17 cellular contexts compared by ENCODE assay signal in the genomic region with DNA sequence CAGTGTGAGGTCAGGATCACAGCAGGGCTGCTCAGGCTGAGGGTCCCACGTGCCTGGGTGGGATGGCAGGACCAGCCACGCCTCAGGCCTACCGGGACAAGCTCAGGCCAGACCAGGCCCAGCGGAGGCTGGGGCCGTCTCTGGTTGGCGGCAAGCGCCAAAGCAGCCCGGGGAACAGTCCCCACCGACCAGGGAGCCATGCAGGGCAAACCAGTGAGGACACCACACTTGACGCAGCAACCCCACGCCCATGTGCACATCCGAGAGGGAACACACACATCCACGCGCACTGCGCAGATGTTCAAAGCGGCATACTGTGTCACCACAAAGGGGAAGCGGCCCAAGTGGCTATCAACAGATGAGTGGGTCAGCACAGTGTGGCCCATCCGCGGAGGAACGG. TPM values are rescaled to one million over a fixed set of nuclear protein-coding genes. Genes with fewer than 3 reads are reported as not detected.
DNase-seq lines count a peak whose midpoint lies in the region; ATAC-seq, FAIRE-seq and TF ChIP-seq lines count a peak whose summit lies in the region.
"Had no signal": no experiment of that assay in that cellular context is flagged by ENCODE, and none has a peak within 500 bp of the region (broad histone marks: within the 10 kb centered on the region; RNA-seq: fewer than 3 reads in every experiment).

No MANE protein-coding gene starts in this region.

- CTCF ChIA-PET in activated naive CD4-positive, alpha-beta T cell treated with anti-CD3 and anti-CD28 coated beads for 36 hours (lab: Charles Lee) = no interaction called here
- CTCF ChIA-PET in K562 (lab: Yijun Ruan, JAX; ENCODE audit: low intra/inter-chr PET ratio) = no interaction called here
- CTCF ChIA-PET in MCF 10A (lab: Yijun Ruan, JAX) = interaction anchor here (1.0 kb wide), 1 partner anchor 29 kb away, joined by 6 read pairs; no protein-coding TSS in a partner anchor

- no peaks in the 10 kb centered on the region for H3K79me2 ChIP-seq in K562 (ENCODE audit: control insufficient read depth, insufficient read depth, low read length)

- 94% methylated on average over 19 of the region's 20 CpGs for WGBS in K562 (ENCODE audit: insufficient coverage, low coverage, missing lambda C conversion rate)

- H3K4me1 ChIP-seq in K562 (replicated peaks in 1 of 2; ENCODE audit: control insufficient read depth in 2 of 2, insufficient read depth in 2 of 2, low read length in 2 of 2) = peaks cover 0 to 16% of the 10 kb centered on the region in 2 experiments; a peak in 1 of 5 replicates

- no peaks in the 10 kb centered on the region for H3K27me3 Mint-ChIP-seq in activated naive CD4-positive, alpha-beta T cell treated with anti-CD3 and anti-CD28 coated beads for 36 hours (ENCODE audit: low read depth)
- H3K27me3 Mint-ChIP-seq in nephron progenitor cell (ENCODE audit: low read depth, poor library complexity) = peaks cover 5% of the 10 kb centered on the region
- H3K27me3 Mint-ChIP-seq in MCF 10A (ENCODE audit: insufficient read depth, unreplicated experiment) = no peaks in the 10 kb centered on the region
- H3K27me3 Mint-ChIP-seq: CD4-positive, CD25-positive, alpha-beta regulatory T cell had no signal

- H4K20me1 ChIP-seq in K562 (replicated peaks; ENCODE audit: control insufficient read depth, insufficient read depth, low read length) = no peaks in the 10 kb centered on the region; the same call in 1 of the 2 replicates

- no peak for DNase-seq in activated naive CD4-positive, alpha-beta T cell treated with anti-CD3 and anti-CD28 coated beads, Interleukin-2, amount 50 U/mL, for 72 hours (ENCODE audit: low spot score in 2 of 2)
- no peak for DNase-seq in activated naive CD4-positive, alpha-beta T cell treated with anti-CD3 and anti-CD28 coated beads for 36 hours
- peak; percentile 75 for DNase-seq in MV-4-11 (lab: John Stamatoyannopoulos, UW)
- DNase-seq in K562 (ENCODE audit: extremely low read depth in 1 of 4, low spot score in 3 of 4) = no peak
- no peak for DNase-seq in nephron progenitor cell
- no peak for DNase-seq in MCF 10A (ENCODE audit: unreplicated experiment)
- DNase-seq in NCI-H1417 treated with DMSO at 0.1 percent for 48 hours (lab: John Stamatoyannopoulos, UW) = no peak
- no peak for DNase-seq in NCI-H1048 (lab: John Stamatoyannopoulos, UW)
- DNase-seq: ACHN; Calu3; CD4-positive, CD25-positive, alpha-beta regulatory T cell; DMS 273 treated with DMSO at 0.1 percent for 48 hours had no signal

- TF ChIP-seq EP300 in K562 (IDR thresholded peaks at IDR 0.05; ENCODE audit: low read length) = no peak

- no peaks in the 10 kb centered on the region for H3K9me3 Mint-ChIP-seq in activated naive CD4-positive, alpha-beta T cell treated with anti-CD3 and anti-CD28 coated beads, Interleukin-2, amount 50 U/mL, for 72 hours
- H3K9me3 Mint-ChIP-seq in activated naive CD4-positive, alpha-beta T cell treated with anti-CD3 and anti-CD28 coated beads for 36 hours = no peaks in the 10 kb centered on the region
- H3K9me3 Mint-ChIP-seq in nephron progenitor cell (no peaks in the 10 kb centered on the region), MCF 10A (ENCODE audit: unreplicated experiment) (no peaks in the 10 kb centered on the region)
- H3K9me3 Mint-ChIP-seq: CD4-positive, CD25-positive, alpha-beta regulatory T cell had no signal

- H3K4me1 Mint-ChIP-seq in activated naive CD4-positive, alpha-beta T cell treated with anti-CD3 and anti-CD28 coated beads for 36 hours (ENCODE audit: low read depth) = no peaks in the 10 kb centered on the region
- H3K4me1 Mint-ChIP-seq in nephron progenitor cell = no peaks in the 10 kb centered on the region
- H3K4me1 Mint-ChIP-seq in MCF 10A (ENCODE audit: insufficient read depth, unreplicated experiment) = peaks cover 7% of the 10 kb centered on the region

- no peak overlapping the region for H3K4me3 Mint-ChIP-seq in activated naive CD4-positive, alpha-beta T cell treated with anti-CD3 and anti-CD28 coated beads for 36 hours
- H3K4me3 Mint-ChIP-seq in nephron progenitor cell (no peak overlapping the region), MCF 10A (ENCODE audit: unreplicated experiment) (no peak overlapping the region)
- H3K4me3 Mint-ChIP-seq: CD4-positive, CD25-positive, alpha-beta regulatory T cell had no signal

- no peak for FAIRE-seq in K562 (lab: Jason Lieb, UNC)
- FAIRE-seq: GM12891 had no signal

- H3K27me3 ChIP-seq in K562 (ENCODE audit: control insufficient read depth in 2 of 2, insufficient read depth in 2 of 2, low read length in 2 of 2) = no peaks in the 10 kb centered on the region
- H3K27me3 ChIP-seq: BLaER1 treated with 17β-estradiol and CSF1 and Interleukin-3, amounts not matched to agents 10 nM and 100 nM had no signal

- no peak overlapping the region; a peak in 1 of 4 replicates for H3K9ac ChIP-seq in K562 (ENCODE audit: insufficient read depth in 1 of 2, low read depth in 2 of 2, low read length in 2 of 2)

- TF ChIP-seq CTCF in K562 (IDR thresholded peaks at IDR 0.05 in 2 of 3, conservative IDR thresholded peaks at IDR 0.05 in 1 of 3; ENCODE audit: insufficient read depth in 2 of 3, low read depth in 1 of 3, low read length in 3 of 3) (no peak), nephron progenitor cell (IDR thresholded peaks at IDR 0.05) (no peak), MCF 10A (IDR thresholded peaks at IDR 0.05; ENCODE audit: unreplicated experiment) (no peak)

- peak overlapping the region; percentile 74 to 87 for H3K27ac Mint-ChIP-seq in activated naive CD4-positive, alpha-beta T cell treated with anti-CD3 and anti-CD28 coated beads, Interleukin-2, amount 50 U/mL, for 72 hours
- H3K27ac Mint-ChIP-seq in activated naive CD4-positive, alpha-beta T cell treated with anti-CD3 and anti-CD28 coated beads for 36 hours = no peak overlapping the region
- H3K27ac Mint-ChIP-seq in nephron progenitor cell (peak overlapping the region; percentile 69), MCF 10A (ENCODE audit: low read depth, unreplicated experiment) (no peak overlapping the region)

- no peak overlapping the region for H3K4me3 ChIP-seq in K562
- H3K4me3 ChIP-seq: BLaER1 treated with 17β-estradiol and CSF1 and Interleukin-3, amounts not matched to agents 10 nM and 100 nM had no signal

- TF ChIP-seq POLR2A in K562 (conservative IDR thresholded peaks at IDR 0.05) = no peak

- BruUV-seq in K562 (replicated peaks; lab: Mats Ljungman, UMichigan) = no TSS peak
- BruUV-seq in MCF 10A (replicated peaks; lab: Mats Ljungman, UMichigan) = no TSS peak

- in situ Hi-C loops in K562 (cut with MboI) = no loop called here

- TF ChIP-seq RAD21 in K562 (CRISPR knock-in tag; conservative IDR thresholded peaks at IDR 0.05 in 1 of 2, IDR thresholded peaks at IDR 0.05 in 1 of 2) = no peak

- no peak overlapping the region for H3K4me2 ChIP-seq in K562 (ENCODE audit: insufficient read depth, low read length)

- POLR2A ChIA-PET in K562 (lab: Yijun Ruan, JAX) (interaction anchor here (1.0 kb wide), 1 partner anchor 15 kb away, joined by 3 read pairs; no protein-coding TSS in a partner anchor), MCF 10A (lab: Yijun Ruan, JAX) (no interaction called here)

- no peaks in the 10 kb centered on the region for H3K9me1 ChIP-seq in K562 (ENCODE audit: control insufficient read depth, insufficient read depth, low read length)

- H3K9me3 ChIP-seq in K562 (replicated peaks; ENCODE audit: control insufficient read depth, insufficient read depth, low read depth, low read length) = no peaks in the 10 kb centered on the region
- H3K9me3 ChIP-seq: BLaER1 treated with 17β-estradiol and CSF1 and Interleukin-3, amounts not matched to agents 10 nM and 100 nM had no signal

- H3K27ac ChIP-seq in K562 (ENCODE audit: extremely low read depth, low read depth, low read length) = no peak overlapping the region
- H3K27ac ChIP-seq: BLaER1 treated with 17β-estradiol and CSF1 and Interleukin-3, amounts not matched to agents 10 nM and 100 nM; HL-60 had no signal

- H2AFZ ChIP-seq in K562 (ENCODE audit: low read depth, low read length) = no peak overlapping the region

- ATAC-seq in activated naive CD4-positive, alpha-beta T cell treated with anti-CD3 and anti-CD28 coated beads, Interleukin-2, amount 50 U/mL, for 72 hours = no peak
- no peak for ATAC-seq in K562
- ATAC-seq: HCT116 had no signal

- peaks cover 95% of the 10 kb centered on the region for H3K36me3 ChIP-seq in K562 (ENCODE audit: control insufficient read depth, insufficient read depth, low read length)

- peaks cover 12 to 13% of the 10 kb centered on the region in 2 donors for H3K36me3 Mint-ChIP-seq in activated naive CD4-positive, alpha-beta T cell treated with anti-CD3 and anti-CD28 coated beads, Interleukin-2, amount 50 U/mL, for 72 hours
- H3K36me3 Mint-ChIP-seq in activated naive CD4-positive, alpha-beta T cell treated with anti-CD3 and anti-CD28 coated beads for 36 hours (ENCODE audit: low read depth) = peaks cover 26% of the 10 kb centered on the region
- peaks cover 40% of the 10 kb centered on the region for H3K36me3 Mint-ChIP-seq in nephron progenitor cell (ENCODE audit: low read depth)
- peaks cover 82% of the 10 kb centered on the region for H3K36me3 Mint-ChIP-seq in MCF 10A (ENCODE audit: insufficient read depth, unreplicated experiment)

- intact Hi-C loops in activated naive CD4-positive, alpha-beta T cell treated with anti-CD3 and anti-CD28 coated beads for 36 hours (cut with micrococcal nuclease) = no loop called here
- intact Hi-C loops in K562 (cut with micrococcal nuclease) = no loop called here
- intact Hi-C loops in MCF 10A (cut with micrococcal nuclease) = no loop called here

RNA-seq across cellular contexts. Expression of a gene that starts 15.2 kb away (rescaled TPM):
- total RNA-seq in activated naive CD4-positive, alpha-beta T cell treated with anti-CD3 and anti-CD28 coated beads, Interleukin-2, amount 50 U/mL, for 72 hours = 100 to 1,000 TPM in 1 of 2 donors, 10 to 100 TPM in 1; 29.7 to 105 TPM
- 10 to 100 TPM; 13.1 to 14.2 TPM for total RNA-seq in activated naive CD4-positive, alpha-beta T cell treated with anti-CD3 and anti-CD28 coated beads for 36 hours
- 6.2 and 19.6 TPM in 2 replicates for total RNA-seq in K562 (2011; cell fraction: chromatin; rRNA removed; ENCODE audit: low replicate concordance)
- total RNA-seq in K562 (2011; cell fraction: nucleolus; rRNA removed) = 14.0 and 17.2 TPM in 2 replicates
- 8.0 and 12.0 TPM in 2 replicates for total RNA-seq in K562 (2011; cell fraction: nucleoplasm; rRNA removed)
- total RNA-seq in K562 (2014; rRNA removed) = 0.94 and 1.2 TPM in 2 replicates
- total RNA-seq in K562 (2014; rRNA removed; fragmentation: Illumina TruSeq; extraction: Trizol) = 0.25 and 0.48 TPM in 2 replicates
- 0.53 and 0.72 TPM in 2 replicates for total RNA-seq in K562 (2015; rRNA removed; fragmentation: Illumina TruSeq; extraction: Trizol)
- total RNA-seq in K562 (2021) = 1.6 TPM in 2 replicates
- polyA plus RNA-seq in K562 (2011; rRNA removed) = 2.6 and 9.3 TPM in 2 replicates
- polyA plus RNA-seq in K562 (2011; cell fraction: cytosol; rRNA removed) = 3.7 and 5.5 TPM in 2 replicates
- 59.2 and 77.4 TPM in 2 replicates for polyA plus RNA-seq in K562 (2011; cell fraction: nucleus; rRNA removed)
- polyA plus RNA-seq in K562 (2012) = 2.1 and 5.9 TPM in 2 replicates
- 0.78 and 1.4 TPM in 2 replicates for polyA plus RNA-seq in K562 (2014; fragmentation: Illumina TruSeq; extraction: Trizol)
- under 1 TPM; 0.07 to 0.13 TPM for polyA plus RNA-seq in K562 (2014; fragmentation: Nextera tagmentation; extraction: Ambion mirVana)
- 1.6 and 3.9 TPM in 2 replicates for polyA plus RNA-seq in K562 (2014; rRNA removed)
- 0.60 and 0.74 TPM in 2 replicates for polyA minus RNA-seq in K562 (2011; rRNA and poly(A)+ RNA removed)
- polyA minus RNA-seq in K562 (2011; cell fraction: cytosol; rRNA and poly(A)+ RNA removed) = not detected in 2 replicates
- 5.4 and 8.3 TPM in 2 replicates for polyA minus RNA-seq in K562 (2011; cell fraction: nucleus; rRNA and poly(A)+ RNA removed)
- total RNA-seq in MCF 10A (2022) = 3.1 and 5.3 TPM in 2 replicates
- total RNA-seq: Daoy had no signal

RNA-seq across cellular contexts. Expression of a gene that starts 15.8 kb away (rescaled TPM):
- 100 to 1,000 TPM in 1 of 2 donors, 10 to 100 TPM in 1; 91.8 to 183 TPM for total RNA-seq in activated naive CD4-positive, alpha-beta T cell treated with anti-CD3 and anti-CD28 coated beads, Interleukin-2, amount 50 U/mL, for 72 hours
- 10 to 100 TPM; 43.7 to 44.1 TPM for total RNA-seq in activated naive CD4-positive, alpha-beta T cell treated with anti-CD3 and anti-CD28 coated beads for 36 hours
- total RNA-seq in K562 (2011; cell fraction: chromatin; rRNA removed; ENCODE audit: low replicate concordance) = 14.5 and 31.8 TPM in 2 replicates
- 13.9 and 14.7 TPM in 2 replicates for total RNA-seq in K562 (2011; cell fraction: nucleolus; rRNA removed)
- total RNA-seq in K562 (2011; cell fraction: nucleoplasm; rRNA removed) = 13.0 and 13.8 TPM in 2 replicates
- total RNA-seq in K562 (2014; rRNA removed) (6.0 TPM in 2 replicates), K562 (2014; rRNA removed; fragmentation: Illumina TruSeq; extraction: Trizol) (2.6 and 2.7 TPM in 2 replicates), K562 (2015; rRNA removed; fragmentation: Illumina TruSeq; extraction: Trizol) (5.4 and 5.8 TPM in 2 replicates), K562 (2021) (20.5 and 24.1 TPM in 2 replicates), MCF 10A (2022) (40.9 and 47.2 TPM in 2 replicates)
- polyA plus RNA-seq in K562 (2011; rRNA removed) (10.9 and 24.8 TPM in 2 replicates), K562 (2014; fragmentation: Illumina TruSeq; extraction: Trizol) (11.9 and 12.0 TPM in 2 replicates), K562 (2014; fragmentation: Nextera tagmentation; extraction: Ambion mirVana) (1 to 10 TPM; 1.1 to 2.2 TPM), K562 (2014; rRNA removed) (8.2 and 10.3 TPM in 2 replicates)
- polyA plus RNA-seq in K562 (2011; cell fraction: cytosol; rRNA removed) = 30.7 and 31.8 TPM in 2 replicates
- polyA plus RNA-seq in K562 (2011; cell fraction: nucleus; rRNA removed) = 10.5 and 12.5 TPM in 2 replicates
- polyA plus RNA-seq in K562 (2012) = 10.9 and 12.9 TPM in 2 replicates
- 10.3 and 10.6 TPM in 2 replicates for polyA minus RNA-seq in K562 (2011; rRNA and poly(A)+ RNA removed)
- 26.8 and 37.9 TPM in 2 replicates for polyA minus RNA-seq in K562 (2011; cell fraction: cytosol; rRNA and poly(A)+ RNA removed)
- 3.9 and 8.2 TPM in 2 replicates for polyA minus RNA-seq in K562 (2011; cell fraction: nucleus; rRNA and poly(A)+ RNA removed)

RNA-seq across cellular contexts. Expression of a gene that starts 39.5 kb away (rescaled TPM):
- 10 to 100 TPM; 83.5 to 91.7 TPM for total RNA-seq in activated naive CD4-positive, alpha-beta T cell treated with anti-CD3 and anti-CD28 coated beads, Interleukin-2, amount 50 U/mL, for 72 hours
- 10 to 100 TPM; 60.5 to 64.2 TPM for total RNA-seq in activated naive CD4-positive, alpha-beta T cell treated with anti-CD3 and anti-CD28 coated beads for 36 hours
- total RNA-seq in K562 (2011; cell fraction: chromatin; rRNA removed; ENCODE audit: low replicate concordance) = 129 and 304 TPM in 2 replicates
- total RNA-seq in K562 (2011; cell fraction: nucleolus; rRNA removed) = 133 and 146 TPM in 2 replicates
- total RNA-seq in K562 (2011; cell fraction: nucleoplasm; rRNA removed) = 118 and 124 TPM in 2 replicates
- total RNA-seq in K562 (2014; rRNA removed) = 52.0 and 68.7 TPM in 2 replicates
- 23.3 and 28.0 TPM in 2 replicates for total RNA-seq in K562 (2014; rRNA removed; fragmentation: Illumina TruSeq; extraction: Trizol)
- total RNA-seq in K562 (2015; rRNA removed; fragmentation: Illumina TruSeq; extraction: Trizol) = 35.9 and 36.9 TPM in 2 replicates
- total RNA-seq in K562 (2021) = 72.3 and 86.1 TPM in 2 replicates
- 34.9 and 55.0 TPM in 2 replicates for polyA plus RNA-seq in K562 (2011; rRNA removed)
- polyA plus RNA-seq in K562 (2011; cell fraction: cytosol; rRNA removed) = 49.2 and 58.1 TPM in 2 replicates
- 226 and 232 TPM in 2 replicates for polyA plus RNA-seq in K562 (2011; cell fraction: nucleus; rRNA removed)
- polyA plus RNA-seq in K562 (2012) = 95.5 and 117 TPM in 2 replicates
- 82.1 and 90.4 TPM in 2 replicates for polyA plus RNA-seq in K562 (2014; fragmentation: Illumina TruSeq; extraction: Trizol)
- polyA plus RNA-seq in K562 (2014; fragmentation: Nextera tagmentation; extraction: Ambion mirVana) = 1 to 10 TPM; 1.2 to 1.6 TPM
- 47.5 and 48.7 TPM in 2 replicates for polyA plus RNA-seq in K562 (2014; rRNA removed)
- 42.6 and 42.8 TPM in 2 replicates for polyA minus RNA-seq in K562 (2011; rRNA and poly(A)+ RNA removed)
- polyA minus RNA-seq in K562 (2011; cell fraction: cytosol; rRNA and poly(A)+ RNA removed) = 69.3 and 76.0 TPM in 2 replicates
- 40.8 and 59.9 TPM in 2 replicates for polyA minus RNA-seq in K562 (2011; cell fraction: nucleus; rRNA and poly(A)+ RNA removed)
- 172 and 181 TPM in 2 replicates for total RNA-seq in MCF 10A (2022)

RNA-seq across cellular contexts. Expression of a gene that starts 51.8 kb away (rescaled TPM):
- 100 to 1,000 TPM in 1 of 2 donors, 10 to 100 TPM in 1; 64.2 to 154 TPM for total RNA-seq in activated naive CD4-positive, alpha-beta T cell treated with anti-CD3 and anti-CD28 coated beads, Interleukin-2, amount 50 U/mL, for 72 hours
- 10 to 100 TPM; 48.7 to 55.0 TPM for total RNA-seq in activated naive CD4-positive, alpha-beta T cell treated with anti-CD3 and anti-CD28 coated beads for 36 hours
- total RNA-seq in K562 (2011; cell fraction: chromatin; rRNA removed; ENCODE audit: low replicate concordance) = 129 and 244 TPM in 2 replicates
- total RNA-seq in K562 (2011; cell fraction: nucleolus; rRNA removed) = 98.9 and 104 TPM in 2 replicates
- total RNA-seq in K562 (2011; cell fraction: nucleoplasm; rRNA removed) = 68.3 and 74.5 TPM in 2 replicates
- total RNA-seq in K562 (2014; rRNA removed) (12.7 and 18.7 TPM in 2 replicates), K562 (2014; rRNA removed; fragmentation: Illumina TruSeq; extraction: Trizol) (10.0 and 10.5 TPM in 2 replicates), K562 (2015; rRNA removed; fragmentation: Illumina TruSeq; extraction: Trizol) (7.0 and 8.4 TPM in 2 replicates), K562 (2021) (66.2 and 66.5 TPM in 2 replicates), MCF 10A (2022) (27.0 and 28.4 TPM in 2 replicates)
- polyA plus RNA-seq in K562 (2011; rRNA removed) (5.7 and 8.6 TPM in 2 replicates), K562 (2014; fragmentation: Illumina TruSeq; extraction: Trizol) (15.1 and 16.2 TPM in 2 replicates), K562 (2014; fragmentation: Nextera tagmentation; extraction: Ambion mirVana) (under 1 TPM; 0.32 to 0.51 TPM), K562 (2014; rRNA removed) (21.2 and 24.8 TPM in 2 replicates)
- polyA plus RNA-seq in K562 (2011; cell fraction: cytosol; rRNA removed) = 4.8 and 11.5 TPM in 2 replicates
- polyA plus RNA-seq in K562 (2011; cell fraction: nucleus; rRNA removed) = 35.2 and 71.1 TPM in 2 replicates
- 25.0 and 27.8 TPM in 2 replicates for polyA plus RNA-seq in K562 (2012)
- 14.5 and 24.1 TPM in 2 replicates for polyA minus RNA-seq in K562 (2011; rRNA and poly(A)+ RNA removed)
- 23.7 and 36.0 TPM in 2 replicates for polyA minus RNA-seq in K562 (2011; cell fraction: cytosol; rRNA and poly(A)+ RNA removed)
- 17.9 and 27.9 TPM in 2 replicates for polyA minus RNA-seq in K562 (2011; cell fraction: nucleus; rRNA and poly(A)+ RNA removed)

Comparison
In these comparisons a context has a peak if more than half of its experiments do, and no peak if none do; other contexts are left out.
1. H3K27ac Mint-ChIP-seq: peak in activated naive CD4-positive, alpha-beta T cell treated with anti-CD3 and anti-CD28 coated beads, Interleukin-2, amount 50 U/mL, for 72 hours (2 of 2) and nephron progenitor cell (single experiment); none in activated naive CD4-positive, alpha-beta T cell treated with anti-CD3 and anti-CD28 coated beads for 36 hours (single experiment) and MCF 10A (single experiment).